Comparison of ENCODE assay signal across 13 cellular contexts in genomic region chr10:3867454-3868273, GRCh38.
DNase-seq lines count a peak whose midpoint lies in the region; ATAC-seq, FAIRE-seq and TF ChIP-seq lines count a peak whose summit lies in the region.
"Had no signal": no experiment of that assay in that cellular context is flagged by ENCODE, and none has a peak within 500 bp of the region (broad histone marks: within the 10 kb centered on the region; RNA-seq: fewer than 3 reads in every experiment).

No MANE protein-coding gene starts in this region.

- ATAC-seq in activated T-cell treated with anti-CD3 and anti-CD28 coated beads, Interleukin-2, amount 50 U/mL, for 72 hours (replicated peaks in 1 of 2) = peak; percentile 82 to 86
- ATAC-seq in foreskin keratinocyte = peak; percentile 44
- peak; percentile 76 for ATAC-seq in stimulated activated naive CD8-positive, alpha-beta T cell treated with anti-CD3 and anti-CD28 coated beads, Interleukin-15, amount 100 ng/mL, for 72 hours
- ATAC-seq: body of pancreas had no signal

- H3K27ac Mint-ChIP-seq in activated T-cell treated with anti-CD3 and anti-CD28 coated beads, Interleukin-2, amount 50 U/mL, for 24 hours = peak overlapping the region; percentile 96
- peak overlapping the region; percentile 99 for H3K27ac Mint-ChIP-seq in activated T-cell treated with anti-CD3 and anti-CD28 coated beads, Interleukin-2, amount 50 U/mL, for 72 hours
- H3K27ac Mint-ChIP-seq in stimulated activated naive CD8-positive, alpha-beta T cell treated with anti-CD3 and anti-CD28 coated beads, Interleukin-15, amount 100 ng/mL, for 72 hours = peak overlapping the region in 1 of 2 donors; percentile 14
- H3K27ac Mint-ChIP-seq: mesothelial cell of epicardium had no signal

- peaks cover 75% of the 10 kb centered on the region for H3K4me1 Mint-ChIP-seq in activated T-cell treated with anti-CD3 and anti-CD28 coated beads, Interleukin-2, amount 50 U/mL, for 24 hours (ENCODE audit: low read depth)
- peaks cover 85% of the 10 kb centered on the region for H3K4me1 Mint-ChIP-seq in activated T-cell treated with anti-CD3 and anti-CD28 coated beads, Interleukin-2, amount 50 U/mL, for 72 hours (ENCODE audit: low read depth)
- peaks cover 69% of the 10 kb centered on the region for H3K4me1 Mint-ChIP-seq in stimulated activated naive CD8-positive, alpha-beta T cell treated with anti-CD3 and anti-CD28 coated beads, Interleukin-15, amount 100 ng/mL, for 72 hours

- DNase-seq in activated T-cell treated with anti-CD3 and anti-CD28 coated beads, Interleukin-2, amount 50 U/mL, for 24 hours = peak; percentile 56
- DNase-seq in activated T-cell treated with anti-CD3 and anti-CD28 coated beads for 4 hours (no peak), foreskin keratinocyte (no peak), cortex of kidney (lab: John Stamatoyannopoulos, UW) (no peak), SKM-1 (lab: John Stamatoyannopoulos, UW; ENCODE audit: unreplicated experiment) (no peak), RCC 7860 (ENCODE audit: low spot score) (no peak)
- peak; percentile 50 to 55 for DNase-seq in activated T-cell treated with anti-CD3 and anti-CD28 coated beads, Interleukin-2, amount 50 U/mL, for 72 hours
- peak in 1 of 2 donors; percentile 18 for DNase-seq in stimulated activated naive CD8-positive, alpha-beta T cell treated with anti-CD3 and anti-CD28 coated beads, Interleukin-15, amount 100 ng/mL, for 72 hours
- DNase-seq: body of pancreas; Kasumi-1; NK-92 treated with Interleukin-12 subunit alpha and Interleukin-12 subunit beta, amount 100 ng/mL, for 24 hours had no signal

- no peak for TF ChIP-seq CTCF in foreskin keratinocyte (conservative IDR thresholded peaks at IDR 0.05)

- H3K9me3 Mint-ChIP-seq in activated T-cell treated with anti-CD3 and anti-CD28 coated beads, Interleukin-2, amount 50 U/mL, for 24 hours = no peaks in the 10 kb centered on the region
- peaks cover 0 to 3% of the 10 kb centered on the region in 2 donors for H3K9me3 Mint-ChIP-seq in activated T-cell treated with anti-CD3 and anti-CD28 coated beads, Interleukin-2, amount 50 U/mL, for 72 hours
- no peaks in the 10 kb centered on the region for H3K9me3 Mint-ChIP-seq in stimulated activated naive CD8-positive, alpha-beta T cell treated with anti-CD3 and anti-CD28 coated beads, Interleukin-15, amount 100 ng/mL, for 72 hours
- H3K9me3 Mint-ChIP-seq: mesothelial cell of epicardium had no signal

- H3K36me3 Mint-ChIP-seq in activated T-cell treated with anti-CD3 and anti-CD28 coated beads, Interleukin-2, amount 50 U/mL, for 24 hours (ENCODE audit: low read depth) = no peaks in the 10 kb centered on the region
- H3K36me3 Mint-ChIP-seq in activated T-cell treated with anti-CD3 and anti-CD28 coated beads, Interleukin-2, amount 50 U/mL, for 72 hours (ENCODE audit: insufficient read depth in 2 of 2) = no peaks in the 10 kb centered on the region
- H3K36me3 Mint-ChIP-seq: mesothelial cell of epicardium had no signal

- no peaks in the 10 kb centered on the region for H3K4me1 ChIP-seq in foreskin keratinocyte
- H3K4me1 ChIP-seq: tibial nerve had no signal

- no peak for FAIRE-seq in RCC 7860 (lab: Jason Lieb, UNC)

- H3K27ac ChIP-seq in foreskin keratinocyte = peak overlapping the region; percentile 45
- H3K27ac ChIP-seq: body of pancreas, tibial nerve had no signal

- peak overlapping the region; percentile 28 for H3K4me3 Mint-ChIP-seq in activated T-cell treated with anti-CD3 and anti-CD28 coated beads, Interleukin-2, amount 50 U/mL, for 24 hours
- peak overlapping the region; percentile 44 to 62 for H3K4me3 Mint-ChIP-seq in activated T-cell treated with anti-CD3 and anti-CD28 coated beads, Interleukin-2, amount 50 U/mL, for 72 hours
- H3K4me3 Mint-ChIP-seq in stimulated activated naive CD8-positive, alpha-beta T cell treated with anti-CD3 and anti-CD28 coated beads, Interleukin-15, amount 100 ng/mL, for 72 hours = no peak overlapping the region
- H3K4me3 Mint-ChIP-seq: mesothelial cell of epicardium had no signal

- H3K27me3 Mint-ChIP-seq in activated T-cell treated with anti-CD3 and anti-CD28 coated beads, Interleukin-2, amount 50 U/mL, for 24 hours = no peaks in the 10 kb centered on the region
- H3K27me3 Mint-ChIP-seq in activated T-cell treated with anti-CD3 and anti-CD28 coated beads, Interleukin-2, amount 50 U/mL, for 72 hours (ENCODE audit: low read depth) = no peaks in the 10 kb centered on the region
- H3K27me3 Mint-ChIP-seq in stimulated activated naive CD8-positive, alpha-beta T cell treated with anti-CD3 and anti-CD28 coated beads, Interleukin-15, amount 100 ng/mL, for 72 hours = no peaks in the 10 kb centered on the region

- H3K27me3 ChIP-seq in foreskin keratinocyte = no peaks in the 10 kb centered on the region
- H3K27me3 ChIP-seq: body of pancreas, tibial nerve had no signal

Comparison
In these comparisons a context has a peak if more than half of its experiments do, and no peak if none do; other contexts are left out.
1. DNase-seq: peak in activated T-cell treated with anti-CD3 and anti-CD28 coated beads, Interleukin-2, amount 50 U/mL, for 24 hours (single experiment) and activated T-cell treated with anti-CD3 and anti-CD28 coated beads, Interleukin-2, amount 50 U/mL, for 72 hours (2 of 2); none in activated T-cell treated with anti-CD3 and anti-CD28 coated beads for 4 hours (single experiment), foreskin keratinocyte (0 of 2), cortex of kidney (single experiment), SKM-1 (single experiment) and RCC 7860 (single experiment).
2. H3K4me3 Mint-ChIP-seq: peak in activated T-cell treated with anti-CD3 and anti-CD28 coated beads, Interleukin-2, amount 50 U/mL, for 24 hours (single experiment) and activated T-cell treated with anti-CD3 and anti-CD28 coated beads, Interleukin-2, amount 50 U/mL, for 72 hours (2 of 2); none in stimulated activated naive CD8-positive, alpha-beta T cell treated with anti-CD3 and anti-CD28 coated beads, Interleukin-15, amount 100 ng/mL, for 72 hours (0 of 2).
3. Peak in every context shown above with its lines, with median percentiles within 50 percentile points of each other: ATAC-seq.